Comparison of ENCODE assay signal across 8 cellular contexts in the genomic region with DNA sequence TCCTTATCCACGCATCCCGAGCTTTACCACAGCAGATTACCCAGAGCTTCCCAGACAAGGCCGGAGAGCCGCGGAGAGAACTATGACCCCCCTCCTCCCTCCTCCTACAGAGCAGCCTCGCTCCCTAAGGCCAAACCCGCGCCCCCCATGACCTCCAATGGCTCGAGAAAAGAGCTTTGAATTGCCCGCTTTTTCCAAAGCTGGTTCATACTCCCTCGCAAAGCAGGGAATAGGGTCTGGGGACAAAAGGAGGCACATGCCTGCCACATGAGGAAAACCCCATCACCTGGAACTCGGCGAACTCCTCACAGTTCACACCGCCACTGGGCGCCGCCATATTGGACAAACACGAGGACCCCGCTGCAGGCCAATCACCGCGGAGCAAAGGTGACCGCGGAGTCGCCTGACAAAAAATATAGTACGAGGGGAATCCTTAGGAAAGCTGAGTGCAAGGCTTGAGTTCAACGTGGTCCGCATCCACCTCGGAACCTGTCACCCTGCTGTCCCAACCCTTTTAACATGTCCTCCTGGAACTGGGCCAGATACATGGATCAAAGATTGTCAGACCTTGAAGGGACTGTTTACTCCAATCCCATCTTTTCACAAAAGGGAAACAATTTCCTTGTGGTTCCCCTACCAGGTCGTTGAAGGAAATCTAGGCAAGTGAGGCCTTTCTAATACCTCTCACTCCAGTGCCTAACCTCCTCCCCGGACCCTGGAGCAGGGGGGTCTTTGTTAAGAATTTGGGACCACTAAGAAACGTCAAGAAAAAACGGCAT. TPM values are rescaled to one million over a fixed set of nuclear protein-coding genes. Genes with fewer than 3 reads are reported as not detected.
DNase-seq lines count a peak whose midpoint lies in the region; ATAC-seq and TF ChIP-seq lines count a peak whose summit lies in the region.

A gene (minus strand): TSS at position 344 of the 779 bp plus-strand sequence. CDS start 7 bp downstream, at position 337.

- H3K4me2 ChIP-seq in trophoblast cell (ENCODE audit: low read length), result peak within 1 kb of the TSS; percentile 84

- peaks cover 3% of the 10 kb centered on the region for H3K79me1 ChIP-seq in trophoblast cell (ENCODE audit: low read length)

- H3K9me3 Mint-ChIP-seq in T-cell, result no peaks in the 10 kb centered on the region

- peaks cover 13% of the 10 kb centered on the region for H3K36me3 Mint-ChIP-seq in T-cell

- no peak within 1 kb of the TSS for H3K23ac ChIP-seq in trophoblast cell (ENCODE audit: low read length)

- peak in 1 of 2 donors; percentile 46 for TF ChIP-seq POLR2A in tibial nerve (IDR thresholded peaks at IDR 0.05)

- peak; percentile 68 for DNase-seq in GDM1 (lab: John Stamatoyannopoulos, UW)
- DNase-seq in NCI-H146 (lab: John Stamatoyannopoulos, UW), result peak; percentile 95
- DNase-seq in T-cell, result peak; percentile 67 to 86 (median 80)
- peak; percentile 91 for DNase-seq in adipocyte (ENCODE audit: low read depth)
- DNase-seq in cardiac muscle cell (ENCODE audit: low read depth in 1 of 2, low spot score in 1 of 2), result peak; percentile 84 to 90
- DNase-seq in trophoblast cell, result peak; percentile 80 to 94
- peak; percentile 72 to 82 for DNase-seq in tibial nerve (ENCODE audit: low spot score in 2 of 2)

- H3K9ac ChIP-seq in adipocyte (ENCODE audit: low read length), result peak within 1 kb of the TSS; percentile 88
- H3K9ac ChIP-seq in trophoblast cell (ENCODE audit: low read length), result peak within 1 kb of the TSS; percentile 73

- H3K27me3 Mint-ChIP-seq in T-cell, result no peaks in the 10 kb centered on the region

- peak within 1 kb of the TSS; percentile 96 for H4K8ac ChIP-seq in trophoblast cell (ENCODE audit: low read depth, low read length)

- no peak within 1 kb of the TSS for H2AK5ac ChIP-seq in trophoblast cell (ENCODE audit: low read length)

- H2BK120ac ChIP-seq in trophoblast cell (ENCODE audit: insufficient read depth, low read length, poor library complexity), result peak within 1 kb of the TSS; percentile 36

- peak within 1 kb of the TSS; percentile 93 to 95 for H3K27ac Mint-ChIP-seq in T-cell

- peak within 1 kb of the TSS; percentile 59 for H4K91ac ChIP-seq in trophoblast cell (ENCODE audit: low read depth, low read length)

- H2BK12ac ChIP-seq in trophoblast cell (ENCODE audit: low read length), result no peak within 1 kb of the TSS

- H3K27me3 ChIP-seq in adipocyte (replicated peaks; ENCODE audit: control insufficient read depth, insufficient read depth, low read length), result no peaks in the 10 kb centered on the region
- H3K27me3 ChIP-seq in cardiac muscle cell, result no peaks in the 10 kb centered on the region
- no peaks in the 10 kb centered on the region for H3K27me3 ChIP-seq in trophoblast cell (ENCODE audit: insufficient read depth, low read length)
- no peaks in the 10 kb centered on the region for H3K27me3 ChIP-seq in tibial nerve

- H3K4me1 ChIP-seq in adipocyte (ENCODE audit: control insufficient read depth, insufficient read depth, low read length), result peaks cover 32% of the 10 kb centered on the region
- peaks cover 27% of the 10 kb centered on the region for H3K4me1 ChIP-seq in cardiac muscle cell (ENCODE audit: low read depth)
- peaks cover 0 to 2% of the 10 kb centered on the region in 2 experiments for H3K4me1 ChIP-seq in trophoblast cell (ENCODE audit: control insufficient read depth in 1 of 2, insufficient read depth in 2 of 2, low read length in 2 of 2)
- peaks cover 0 to 41% (median 18%) of the 10 kb centered on the region in 4 donors for H3K4me1 ChIP-seq in tibial nerve

- TF ChIP-seq CTCF in cardiac muscle cell (IDR thresholded peaks at IDR 0.05; ENCODE audit: low read depth, low read length), result no peak
- TF ChIP-seq CTCF in tibial nerve (IDR thresholded peaks at IDR 0.05), result peak in 2 of 5 experiments; percentile 6 to 23

- peak within 1 kb of the TSS; percentile 84 for H3K27ac ChIP-seq in cardiac muscle cell
- H3K27ac ChIP-seq in trophoblast cell (ENCODE audit: low read depth, low read length), result peak within 1 kb of the TSS; percentile 48
- H3K27ac ChIP-seq in tibial nerve, result peak within 1 kb of the TSS; percentile 82 to 94 (median 90)

- CTCF ChIA-PET in T-cell (lab: Charles Lee), result interaction anchor here (0.6 to 4.6 kb wide), 5 partner anchors 10 to 282 kb away, joined by 3 to 59 read pairs (median 8); a partner anchor contains a TSS

- WGBS in trophoblast cell (ENCODE audit: extremely low coverage, insufficient coverage, insufficient read length), result no CpG with 5 or more reads among the region's 31 CpGs
- 0% methylated on average over 25 to 31 of the region's 31 CpGs for WGBS in tibial nerve, 2 donors

- H3K79me2 ChIP-seq in trophoblast cell (ENCODE audit: control insufficient read depth, insufficient read depth, low read length, poor library complexity), result peaks cover 3% of the 10 kb centered on the region

- peak within 1 kb of the TSS; percentile 16 for H3K18ac ChIP-seq in trophoblast cell (ENCODE audit: low read length)

- H3K36me3 ChIP-seq in adipocyte (ENCODE audit: control insufficient read depth, insufficient read depth, low read length, severe bottlenecking), result no peaks in the 10 kb centered on the region
- H3K36me3 ChIP-seq in cardiac muscle cell, result no peaks in the 10 kb centered on the region
- no peaks in the 10 kb centered on the region for H3K36me3 ChIP-seq in trophoblast cell (ENCODE audit: control insufficient read depth in 1 of 2, insufficient read depth in 2 of 2, low read length in 2 of 2)
- H3K36me3 ChIP-seq in tibial nerve, result no peaks in the 10 kb centered on the region

- H3K4ac ChIP-seq in trophoblast cell (ENCODE audit: low read depth, low read length), result peak within 1 kb of the TSS; percentile 93

- peak in 1 of 2 donors; percentile 80 for TF ChIP-seq EP300 in tibial nerve (IDR thresholded peaks at IDR 0.05)

- peaks cover 41 to 49% (median 46%) of the 10 kb centered on the region in 3 donors for H3K4me1 Mint-ChIP-seq in T-cell

- H4K12ac ChIP-seq in trophoblast cell (ENCODE audit: low read depth, low read length), result peak within 1 kb of the TSS; percentile 81

- H3K4me3 Mint-ChIP-seq in T-cell, result peak within 1 kb of the TSS; percentile 91 to 92 (median 92)

- H3K14ac ChIP-seq in trophoblast cell (ENCODE audit: low read length), result peak within 1 kb of the TSS; percentile 45

- no peak within 1 kb of the TSS for H2BK5ac ChIP-seq in trophoblast cell (ENCODE audit: low read depth, low read length, poor library complexity)

- POLR2A ChIA-PET in T-cell (lab: Charles Lee), result interaction anchor here (0.5 to 2.5 kb wide), 8 partner anchors 33 to 842 kb away, joined by 3 to 13 read pairs (median 4); a partner anchor contains a TSS

- H3K9me3 ChIP-seq in adipocyte (ENCODE audit: control insufficient read depth, low read length) (no peaks in the 10 kb centered on the region), cardiac muscle cell (ENCODE audit: low read depth) (no peaks in the 10 kb centered on the region), trophoblast cell (ENCODE audit: insufficient read depth, low read depth, low read length) (no peaks in the 10 kb centered on the region), tibial nerve (no peaks in the 10 kb centered on the region)

- peak within 1 kb of the TSS; percentile 98 for H3K4me3 ChIP-seq in adipocyte (ENCODE audit: low read length)
- peak within 1 kb of the TSS; percentile 94 for H3K4me3 ChIP-seq in cardiac muscle cell
- peak within 1 kb of the TSS; percentile 92 for H3K4me3 ChIP-seq in trophoblast cell (ENCODE audit: low read depth, low read length)
- peak within 1 kb of the TSS; percentile 63 to 88 (median 84) for H3K4me3 ChIP-seq in tibial nerve

- ATAC-seq in HG02623 (IDR thresholded peaks at IDR 0.05; ENCODE audit: unreplicated experiment) (peak; percentile 33), T-cell (replicated peaks in 1 of 4) (peak; percentile 48 to 61 (median 54))

- peak within 1 kb of the TSS; percentile 93 for H2AFZ ChIP-seq in trophoblast cell (ENCODE audit: insufficient read depth, low read length, poor library complexity)

RNA-seq across cellular contexts. Expression of the gene that starts here (rescaled TPM):
- 10 to 100 TPM; 15.7 to 27.3 (median 23.5) TPM for total RNA-seq in T-cell
- total RNA-seq in cardiac muscle cell, result 54.8 and 60.7 TPM in 2 replicates
- 79.8 and 81.5 TPM in 2 replicates for polyA plus RNA-seq in cardiac muscle cell
- 31.5 TPM in 2 replicates for polyA plus RNA-seq in trophoblast cell (2013)
- total RNA-seq in tibial nerve, result 10 to 100 TPM in 3 of 4 donors, 1 to 10 TPM in 1; 5.7 to 19.2 (median 13.5) TPM

Comparison
In these comparisons a context has a peak if more than half of its experiments do, and no peak if none do; other contexts are left out.
1. Peak in every context shown above with its lines: DNase-seq, ATAC-seq, H3K4me3 ChIP-seq and H3K27ac ChIP-seq.